ENCODE assay signal across 9 cellular contexts in genomic region chr10:131980321-131980720, GRCh38. TPM values are rescaled to one million over a fixed set of nuclear protein-coding genes. Genes with fewer than 3 reads are reported as not detected.
DNase-seq lines count a peak whose midpoint lies in the region; ATAC-seq, FAIRE-seq and TF ChIP-seq lines count a peak whose summit lies in the region.
"Had no signal": no experiment of that assay in that cellular context is flagged by ENCODE, and none has a peak within 500 bp of the region (broad histone marks: within the 10 kb centered on the region; RNA-seq: fewer than 3 reads in every experiment).

No MANE protein-coding gene starts in this region.

- H3K36me3 ChIP-seq in stomach smooth muscle (ENCODE audit: control insufficient read depth in 2 of 2, insufficient read depth in 2 of 2, low read length in 2 of 2) = no peaks in the 10 kb centered on the region

- peaks cover 58% of the 10 kb centered on the region for H3K4me1 Mint-ChIP-seq in activated CD4-positive, alpha-beta T cell treated with anti-CD3 and anti-CD28 coated beads, Interleukin-2, amount 10 ng/mL, durations not matched to agents 7 days and 5 days
- H3K4me1 Mint-ChIP-seq in activated naive CD8-positive, alpha-beta T cell treated with anti-CD3 and anti-CD28 coated beads, Interleukin-2, amount 50 U/mL, for 24 hours = peaks cover 58% of the 10 kb centered on the region

- FAIRE-seq in islet of Langerhans (lab: Jason Lieb, UNC) = peak; percentile 38

- peaks cover 25% of the 10 kb centered on the region for H3K36me3 Mint-ChIP-seq in activated CD4-positive, alpha-beta T cell treated with anti-CD3 and anti-CD28 coated beads, Interleukin-2, amount 10 ng/mL, durations not matched to agents 7 days and 5 days (ENCODE audit: low read depth)
- H3K36me3 Mint-ChIP-seq in activated naive CD8-positive, alpha-beta T cell treated with anti-CD3 and anti-CD28 coated beads, Interleukin-2, amount 50 U/mL, for 24 hours (ENCODE audit: low read depth) = peaks cover 17% of the 10 kb centered on the region

- H3K27me3 Mint-ChIP-seq in activated CD4-positive, alpha-beta T cell treated with anti-CD3 and anti-CD28 coated beads, Interleukin-2, amount 10 ng/mL, durations not matched to agents 7 days and 5 days = peaks cover 4% of the 10 kb centered on the region
- no peaks in the 10 kb centered on the region for H3K27me3 Mint-ChIP-seq in activated naive CD8-positive, alpha-beta T cell treated with anti-CD3 and anti-CD28 coated beads, Interleukin-2, amount 50 U/mL, for 24 hours

- POLR2A ChIA-PET in activated CD4-positive, alpha-beta T cell treated with anti-CD3 and anti-CD28 coated beads, Interleukin-2, amount 10 ng/mL, durations not matched to agents 7 days and 5 days (lab: Charles Lee) = interaction anchor here (0.6 kb wide), 1 partner anchor 15 kb away, joined by 6 read pairs; no protein-coding TSS in a partner anchor

- CTCF ChIA-PET in activated CD4-positive, alpha-beta T cell treated with anti-CD3 and anti-CD28 coated beads, Interleukin-2, amount 10 ng/mL, durations not matched to agents 7 days and 5 days (lab: Charles Lee) = interaction anchor here (0.6 to 1.6 kb wide), 6 partner anchors 8 to 319 kb away, joined by 3 to 5 read pairs (median 4); no protein-coding TSS in a partner anchor

- peak overlapping the region; percentile 7 to 88 for H3K4me3 ChIP-seq in stomach smooth muscle (ENCODE audit: low read length in 2 of 2)

- no peak for ATAC-seq in activated naive CD8-positive, alpha-beta T cell treated with anti-CD3 and anti-CD28 coated beads, Interleukin-2, amount 50 U/mL, for 24 hours
- no peak for ATAC-seq in GM21619 (IDR thresholded peaks at IDR 0.05; ENCODE audit: unreplicated experiment)
- no peak for ATAC-seq in GM18505 (IDR thresholded peaks at IDR 0.05; ENCODE audit: unreplicated experiment)

- H3K27me3 ChIP-seq in stomach smooth muscle (ENCODE audit: control insufficient read depth in 1 of 2, insufficient read depth in 2 of 2, low read length in 2 of 2) = no peaks in the 10 kb centered on the region

- no peak overlapping the region for H3K9ac ChIP-seq in stomach smooth muscle (ENCODE audit: low read length in 2 of 2)

- no peaks in the 10 kb centered on the region for H3K9me3 Mint-ChIP-seq in activated CD4-positive, alpha-beta T cell treated with anti-CD3 and anti-CD28 coated beads, Interleukin-2, amount 10 ng/mL, durations not matched to agents 7 days and 5 days
- H3K9me3 Mint-ChIP-seq in activated naive CD8-positive, alpha-beta T cell treated with anti-CD3 and anti-CD28 coated beads, Interleukin-2, amount 50 U/mL, for 24 hours = no peaks in the 10 kb centered on the region

- H3K27ac ChIP-seq in stomach smooth muscle (ENCODE audit: low read length) = no peak overlapping the region

- H3K4me3 Mint-ChIP-seq in activated CD4-positive, alpha-beta T cell treated with anti-CD3 and anti-CD28 coated beads, Interleukin-2, amount 10 ng/mL, durations not matched to agents 7 days and 5 days = peak overlapping the region; percentile 81
- H3K4me3 Mint-ChIP-seq in activated naive CD8-positive, alpha-beta T cell treated with anti-CD3 and anti-CD28 coated beads, Interleukin-2, amount 50 U/mL, for 24 hours = peak overlapping the region; percentile 90

- peaks cover 29% of the 10 kb centered on the region for H3K4me1 ChIP-seq in stomach smooth muscle (ENCODE audit: control insufficient read depth, insufficient read depth, low read length)

- no peak for DNase-seq in activated CD4-positive, alpha-beta T cell treated with anti-CD3 and anti-CD28 coated beads, Interleukin-2, amount 10 ng/mL, durations not matched to agents 7 days and 5 days
- no peak for DNase-seq in activated CD4-positive, alpha-beta T cell treated with anti-CD3 and anti-CD28 coated beads for 4 hours
- no peak for DNase-seq in activated naive CD8-positive, alpha-beta T cell treated with anti-CD3 and anti-CD28 coated beads, Interleukin-2, amount 50 U/mL, for 24 hours
- no peak for DNase-seq in DMS79 treated with DMSO at 0.1 percent for 48 hours (lab: John Stamatoyannopoulos, UW)
- DNase-seq: NCI-H1092 treated with DMSO at 0.1 percent for 48 hours had no signal

- no peak for TF ChIP-seq POLR2A in GM18505 (IDR thresholded peaks at IDR 0.05; ENCODE audit: borderline replicate concordance, extremely low read depth, insufficient read depth, insufficient read length)

- no peaks in the 10 kb centered on the region for H3K9me3 ChIP-seq in stomach smooth muscle (ENCODE audit: control insufficient read depth in 2 of 2, low read length in 2 of 2)

- peak overlapping the region; percentile 68 for H3K27ac Mint-ChIP-seq in activated CD4-positive, alpha-beta T cell treated with anti-CD3 and anti-CD28 coated beads, Interleukin-2, amount 10 ng/mL, durations not matched to agents 7 days and 5 days
- no peak overlapping the region for H3K27ac Mint-ChIP-seq in activated naive CD8-positive, alpha-beta T cell treated with anti-CD3 and anti-CD28 coated beads, Interleukin-2, amount 50 U/mL, for 24 hours

RNA-seq across cellular contexts. Expression of gene BNIP3, which starts 1.4 kb away (rescaled TPM):
- 10 to 100 TPM; 59.0 to 62.2 TPM for total RNA-seq in activated CD4-positive, alpha-beta T cell treated with anti-CD3 and anti-CD28 coated beads, Interleukin-2, amount 10 ng/mL, durations not matched to agents 7 days and 5 days
